In genomic region chr1:218328769-218329168, GRCh38 we compare ENCODE assay signal across 28 cellular contexts. TPM values are rescaled to one million over a fixed set of nuclear protein-coding genes. Genes with fewer than 3 reads are reported as not detected.
DNase-seq lines count a peak whose midpoint lies in the region; ATAC-seq, FAIRE-seq and TF ChIP-seq lines count a peak whose summit lies in the region.
"Had no signal": no experiment of that assay in that cellular context is flagged by ENCODE, and none has a peak within 500 bp of the region (broad histone marks: within the 10 kb centered on the region; RNA-seq: fewer than 3 reads in every experiment).

No MANE protein-coding gene starts in this region.

- in situ Hi-C loops in IMR-90 (cut with MboI; ENCODE audit: low sequenced_read_pairs), result loop anchor here (5.0 to 10.0 kb wide), 3 partner anchors 1234 to 1486 kb away; no protein-coding TSS in a partner anchor

- no peak for DNase-seq in activated naive CD8-positive, alpha-beta T cell treated with anti-CD3 and anti-CD28 coated beads, Interleukin-2, amount 50 U/mL, for 24 hours
- DNase-seq in A549 (ENCODE audit: low read depth in 1 of 2, low spot score in 1 of 2) (no peak), IMR-90 (no peak), WTC11 (ENCODE audit: low spot score) (no peak), NCI-H2029 treated with DMSO at 0.1 percent for 48 hours (lab: John Stamatoyannopoulos, UW) (no peak)
- DNase-seq: ACHN; BE2C; C1 segment of cervical spinal cord; CD4-positive, alpha-beta memory T cell; CD4-positive, CD25-positive, alpha-beta regulatory T cell; CD8-positive, alpha-beta memory T cell; COR-L47; DMS 273 treated with DMSO at 0.1 percent for 48 hours; DMS153; DMS53; DMS79; DND-41; EL; GDM1 had no signal

- BruUV-seq in IMR-90 (replicated peaks; lab: Mats Ljungman, UMichigan), result no TSS peak

- H3K4ac ChIP-seq in IMR-90 (ENCODE audit: low read depth, low read length), result no peak overlapping the region

- TF ChIP-seq RAD21 in A549 (conservative IDR thresholded peaks at IDR 0.05 in 1 of 2, IDR thresholded peaks at IDR 0.05 in 1 of 2) (no peak), IMR-90 (IDR thresholded peaks at IDR 0.05; ENCODE audit: low read length) (no peak)

- intact Hi-C loops in IMR-90 (cut with micrococcal nuclease), result no loop called here

- dilution Hi-C loops in IMR-90 (cut with HindIII; ENCODE audit: low sequenced_read_pairs, unreplicated experiment), result no loop called here

- H3K9me3 ChIP-seq in A549 (no peaks in the 10 kb centered on the region), IMR-90 (ENCODE audit: control insufficient read depth, insufficient read depth, low read length) (no peaks in the 10 kb centered on the region)
- H3K9me3 ChIP-seq: BE2C, BLaER1 had no signal

- no peak overlapping the region for H2BK5ac ChIP-seq in IMR-90 (ENCODE audit: low read depth, low read length, poor library complexity, severe bottlenecking)

- H3K36me3 ChIP-seq in IMR-90 (ENCODE audit: control insufficient read depth, insufficient read depth, low read length), result peaks cover under 1% of the 10 kb centered on the region; the same call in 1 of the 2 replicates

- no peak overlapping the region for H4K5ac ChIP-seq in IMR-90 (ENCODE audit: low read depth, low read length)

- peak overlapping the region; percentile 85; the same call in 1 of the 2 replicates for H2AK5ac ChIP-seq in IMR-90 (ENCODE audit: low read depth, low read length)

- FAIRE-seq in A549 (lab: Jason Lieb, UNC), result no peak
- FAIRE-seq: GM12878, GM12892, GM18507 had no signal

- H3K4me1 ChIP-seq in A549 (peaks cover 17% of the 10 kb centered on the region; the same call in 2 of the 3 replicates), IMR-90 (ENCODE audit: control insufficient read depth, insufficient read depth, low read length) (peaks cover 2% of the 10 kb centered on the region; the same call in 1 of the 2 replicates)
- H3K4me1 ChIP-seq: BE2C, BLaER1 had no signal

- H3K27me3 ChIP-seq in IMR-90 (ENCODE audit: control insufficient read depth, insufficient read depth, low read length), result no peaks in the 10 kb centered on the region
- H3K27me3 ChIP-seq: BE2C, BLaER1 had no signal

- H3K79me1 ChIP-seq in IMR-90 (ENCODE audit: low read depth in 1 of 2, low read length in 2 of 2), result no peaks in the 10 kb centered on the region

- H3K27ac Mint-ChIP-seq in activated naive CD8-positive, alpha-beta T cell, result peak overlapping the region; percentile 13
- no peak overlapping the region for H3K27ac Mint-ChIP-seq in activated naive CD8-positive, alpha-beta T cell treated with anti-CD3 and anti-CD28 coated beads, Interleukin-2, amount 50 U/mL, for 24 hours
- H3K27ac Mint-ChIP-seq in WTC11, result peak overlapping the region; percentile 51; the same call in 1 of the 2 replicates
- H3K27ac Mint-ChIP-seq: CD14-positive monocyte; CD4-positive, alpha-beta memory T cell; CD8-positive, alpha-beta memory T cell had no signal

- no peaks in the 10 kb centered on the region for H3K27me3 Mint-ChIP-seq in activated naive CD8-positive, alpha-beta T cell
- no peaks in the 10 kb centered on the region for H3K27me3 Mint-ChIP-seq in activated naive CD8-positive, alpha-beta T cell treated with anti-CD3 and anti-CD28 coated beads, Interleukin-2, amount 50 U/mL, for 24 hours
- H3K27me3 Mint-ChIP-seq in WTC11 (ENCODE audit: low read depth), result no peaks in the 10 kb centered on the region
- H3K27me3 Mint-ChIP-seq: CD4-positive, alpha-beta memory T cell; CD4-positive, CD25-positive, alpha-beta regulatory T cell; CD8-positive, alpha-beta memory T cell had no signal

- H3K4me3 Mint-ChIP-seq in activated naive CD8-positive, alpha-beta T cell, result no peak overlapping the region
- no peak overlapping the region for H3K4me3 Mint-ChIP-seq in activated naive CD8-positive, alpha-beta T cell treated with anti-CD3 and anti-CD28 coated beads, Interleukin-2, amount 50 U/mL, for 24 hours
- no peak overlapping the region for H3K4me3 Mint-ChIP-seq in WTC11
- H3K4me3 Mint-ChIP-seq: CD14-positive monocyte; CD4-positive, alpha-beta memory T cell; CD4-positive, CD25-positive, alpha-beta regulatory T cell; CD8-positive, alpha-beta memory T cell had no signal

- H2BK15ac ChIP-seq in IMR-90 (ENCODE audit: low read depth, low read length), result 0 out of 3 replicates have a peak overlapping the region, but pooled peaks have one; percentile 63

- no peak for TF ChIP-seq EP300 in A549 (IDR thresholded peaks at IDR 0.05)

- no peak overlapping the region for H3K18ac ChIP-seq in IMR-90 (ENCODE audit: low read depth, low read length)

- peak overlapping the region; percentile 20; the same call in 1 of the 2 replicates for H4K91ac ChIP-seq in IMR-90 (ENCODE audit: insufficient read depth, low read depth, low read length)

- TF ChIP-seq POLR2A in A549 (IDR thresholded peaks at IDR 0.05; ENCODE audit: low read length) (no peak), IMR-90 (IDR thresholded peaks at IDR 0.05; ENCODE audit: low read depth, low read length) (no peak)

- H3K56ac ChIP-seq in IMR-90 (ENCODE audit: extremely low read depth, insufficient read depth, low read length), result no peak overlapping the region

- 88% methylated on average over 3 of the region's 3 CpGs for WGBS in A549 (ENCODE audit: missing lambda C conversion rate)
- WGBS in IMR-90 (ENCODE audit: extremely low coverage in 2 of 2, insufficient read length in 1 of 2), 2 experiments, result 100% methylated on average over 1 of the region's 3 CpGs; no CpG with 5 or more reads in 1 of the 2 experiments

- TF ChIP-seq CTCF in A549 (IDR thresholded peaks at IDR 0.05) (no peak), IMR-90 (conservative IDR thresholded peaks at IDR 0.05; ENCODE audit: low read depth, low read length) (no peak), WTC11 (IDR thresholded peaks at IDR 0.05) (no peak)

- no peak overlapping the region for H2AK9ac ChIP-seq in IMR-90 (replicated peaks; ENCODE audit: low read depth, low read length, poor library complexity)

- POLR2A ChIA-PET in A549 (lab: Yijun Ruan, JAX), result no interaction called here
- POLR2A ChIA-PET in IMR-90 (lab: Charles Lee; ENCODE audit: unreplicated experiment), result no interaction called here
- POLR2A ChIA-PET in WTC11 (lab: Charles Lee), result no interaction called here

- peaks cover 9% of the 10 kb centered on the region for H3K36me3 Mint-ChIP-seq in activated naive CD8-positive, alpha-beta T cell
- peaks cover 25% of the 10 kb centered on the region for H3K36me3 Mint-ChIP-seq in activated naive CD8-positive, alpha-beta T cell treated with anti-CD3 and anti-CD28 coated beads, Interleukin-2, amount 50 U/mL, for 24 hours (ENCODE audit: low read depth)
- peaks cover 28% of the 10 kb centered on the region for H3K36me3 Mint-ChIP-seq in WTC11

- no peak overlapping the region for H2BK20ac ChIP-seq in IMR-90 (ENCODE audit: low read depth, low read length)

- H3K9me3 Mint-ChIP-seq in activated naive CD8-positive, alpha-beta T cell (ENCODE audit: low read depth), result no peaks in the 10 kb centered on the region
- no peaks in the 10 kb centered on the region for H3K9me3 Mint-ChIP-seq in activated naive CD8-positive, alpha-beta T cell treated with anti-CD3 and anti-CD28 coated beads, Interleukin-2, amount 50 U/mL, for 24 hours
- H3K9me3 Mint-ChIP-seq in WTC11, result no peaks in the 10 kb centered on the region
- H3K9me3 Mint-ChIP-seq: CD4-positive, alpha-beta memory T cell; CD4-positive, CD25-positive, alpha-beta regulatory T cell; CD8-positive, alpha-beta memory T cell had no signal

- H3K14ac ChIP-seq in IMR-90 (replicated peaks; ENCODE audit: low read depth, low read length), result no peak overlapping the region

- no peak overlapping the region for H3K23ac ChIP-seq in IMR-90 (ENCODE audit: low read depth, low read length)

- H3K9ac ChIP-seq in IMR-90 (ENCODE audit: low read depth, low read length), result no peak overlapping the region
- H3K9ac ChIP-seq: BLaER1 had no signal

- no peaks in the 10 kb centered on the region for H4K20me1 ChIP-seq in IMR-90 (ENCODE audit: insufficient read depth, low read length)

- no peak overlapping the region for H2BK120ac ChIP-seq in IMR-90 (ENCODE audit: low read depth, low read length)

- H3K27ac ChIP-seq in A549, result no peak overlapping the region
- no peak overlapping the region for H3K27ac ChIP-seq in IMR-90 (ENCODE audit: insufficient read depth, low read length)
- H3K27ac ChIP-seq: 22Rv1, BLaER1 had no signal

- H2AFZ ChIP-seq in IMR-90 (replicated peaks; ENCODE audit: low read length, poor library complexity), result no peak overlapping the region

- no peak overlapping the region for H3K4me2 ChIP-seq in A549
- H3K4me2 ChIP-seq in IMR-90 (ENCODE audit: low read depth, low read length), result no peak overlapping the region
- H3K4me2 ChIP-seq: BLaER1 had no signal

- no peak overlapping the region for H4K8ac ChIP-seq in IMR-90 (ENCODE audit: low read depth in 2 of 2, low read length in 2 of 2)

- ATAC-seq in activated naive CD8-positive, alpha-beta T cell treated with anti-CD3 and anti-CD28 coated beads, Interleukin-2, amount 50 U/mL, for 24 hours, result no peak
- ATAC-seq in A549 (no peak; a peak in 1 of 6 replicates), IMR-90 (ENCODE audit: low read depth) (no peak), WTC11 (no peak), HG03108 (IDR thresholded peaks at IDR 0.05; ENCODE audit: unreplicated experiment) (no peak), GM19351 (IDR thresholded peaks at IDR 0.05; ENCODE audit: unreplicated experiment) (no peak)
- ATAC-seq: GM12878 had no signal

- no peaks in the 10 kb centered on the region for H3K4me1 Mint-ChIP-seq in activated naive CD8-positive, alpha-beta T cell (ENCODE audit: low read depth)
- H3K4me1 Mint-ChIP-seq in activated naive CD8-positive, alpha-beta T cell treated with anti-CD3 and anti-CD28 coated beads, Interleukin-2, amount 50 U/mL, for 24 hours, result no peaks in the 10 kb centered on the region
- H3K4me1 Mint-ChIP-seq in WTC11, result no peaks in the 10 kb centered on the region
- H3K4me1 Mint-ChIP-seq: CD14-positive monocyte had no signal

- H3K4me3 ChIP-seq in A549, result no peak overlapping the region
- H3K4me3 ChIP-seq in IMR-90 (ENCODE audit: insufficient read depth, low read depth, low read length), result no peak overlapping the region
- H3K4me3 ChIP-seq: BLaER1, GM12878 had no signal

- CTCF ChIA-PET in A549 (lab: Yijun Ruan, JAX) (interaction anchor here (1.0 to 5.9 kb wide), 8 partner anchors 25 to 1483 kb away, joined by 3 to 46 read pairs (median 8); no protein-coding TSS in a partner anchor), IMR-90 (lab: Yijun Ruan, JAX) (interaction anchor here (1.8 kb wide), 2 partner anchors 1332 to 1484 kb away, joined by 4 read pairs; no protein-coding TSS in a partner anchor), WTC11 (lab: Charles Lee) (interaction anchor here (0.6 to 2.3 kb wide), 6 partner anchors 10 to 738 kb away, joined by 3 to 7 read pairs (median 4); no protein-coding TSS in a partner anchor)

- H3K9me1 ChIP-seq in IMR-90 (ENCODE audit: insufficient read depth, low read length), result peaks cover 3% of the 10 kb centered on the region; the same call in 1 of the 2 replicates

RNA-seq across cellular contexts. Expression of gene TGFB2, which starts 16.4 kb away (rescaled TPM):
- polyA plus RNA-seq in A549 (2011; rRNA removed), result 65.8 and 67.6 TPM in 2 replicates
- polyA plus RNA-seq in A549 (2012; cell fraction: cytosol; rRNA removed), result 7.8 and 9.4 TPM in 2 replicates
- polyA plus RNA-seq in A549 (2012; cell fraction: nucleus; rRNA removed), result 9.4 and 13.3 TPM in 2 replicates
- polyA plus RNA-seq in A549 (2017; fragmentation: RNase III; extraction: RNeasy Plus Mini Kit Qiagen cat#74134 plus additional on column Dnase treatment), result 29.7 to 40.6 TPM (median 34.0 TPM) in 3 replicates
- 33.4 and 43.9 TPM in 2 replicates for polyA minus RNA-seq in A549 (2011; rRNA and poly(A)+ RNA removed)
- total RNA-seq in IMR-90 (2012; rRNA removed), result 3.8 and 5.3 TPM in 2 replicates
- 2.3 and 3.7 TPM in 2 replicates for polyA plus RNA-seq in IMR-90 (2012; rRNA removed)
- polyA plus RNA-seq in IMR-90 (2012; cell fraction: cytosol; rRNA removed), result 0.87 and 1.2 TPM in 2 replicates
- 0.58 and 2.9 TPM in 2 replicates for polyA plus RNA-seq in IMR-90 (2012; cell fraction: nucleus; rRNA removed; ENCODE audit: low replicate concordance)
- 1.0 to 2.5 TPM (median 1.5 TPM) in 3 replicates for total RNA-seq in WTC11 (2021)
- total RNA-seq: CD4-positive, alpha-beta memory T cell; CD4-positive, CD25-positive, alpha-beta regulatory T cell; CD8-positive, alpha-beta memory T cell had no signal
- polyA plus RNA-seq: CD14-positive monocyte; CD4-positive, alpha-beta memory T cell; CD4-positive, CD25-positive, alpha-beta regulatory T cell; CD8-positive, alpha-beta memory T cell had no signal

RNA-seq across cellular contexts. Expression of gene RRP15, which starts 43.7 kb away (rescaled TPM):
- 6.9 and 19.5 TPM in 2 replicates for polyA plus RNA-seq in A549 (2011; rRNA removed)
- polyA plus RNA-seq in A549 (2012; cell fraction: cytosol; rRNA removed), result 1.7 and 2.4 TPM in 2 replicates
- 0.95 and 1.8 TPM in 2 replicates for polyA plus RNA-seq in A549 (2012; cell fraction: nucleus; rRNA removed)
- 15.6 to 20.6 TPM (median 16.1 TPM) in 3 replicates for polyA plus RNA-seq in A549 (2017; fragmentation: RNase III; extraction: RNeasy Plus Mini Kit Qiagen cat#74134 plus additional on column Dnase treatment)
- polyA minus RNA-seq in A549 (2011; rRNA and poly(A)+ RNA removed), result 5.8 and 6.6 TPM in 2 replicates
- 4.1 and 8.9 TPM in 2 replicates for total RNA-seq in IMR-90 (2012; rRNA removed)
- 1.7 and 3.1 TPM in 2 replicates for polyA plus RNA-seq in IMR-90 (2012; rRNA removed)
- 0.20 and 0.28 TPM in 2 replicates for polyA plus RNA-seq in IMR-90 (2012; cell fraction: cytosol; rRNA removed)
- 0.24 and 1.7 TPM in 2 replicates for polyA plus RNA-seq in IMR-90 (2012; cell fraction: nucleus; rRNA removed; ENCODE audit: low replicate concordance)
- 32.3 to 36.0 TPM (median 32.4 TPM) in 3 replicates for total RNA-seq in WTC11 (2021)
